ENCODE assay signal across 1 cellular context in genomic region chr10:48542471-48543210, GRCh38.
TF ChIP-seq lines count a peak whose summit lies in the region.

No MANE protein-coding gene starts in this region.

TF ChIP-seq in WTC11, 78 proteins besides CTCF, POLR2A, EP300 and RAD21 (continued from another document):
- TF ChIP-seq STAT6 (CRISPR knock-in tag; conservative IDR thresholded peaks at IDR 0.05; ENCODE audit: low read depth) (no peak), ZNF416 (CRISPR knock-in tag; IDR thresholded peaks at IDR 0.05) (no peak), ZNF281 (CRISPR knock-in tag; IDR thresholded peaks at IDR 0.05) (no peak), ZBTB21 (CRISPR knock-in tag; IDR thresholded peaks at IDR 0.05; ENCODE audit: borderline replicate concordance) (no peak), GRHL2 (CRISPR knock-in tag; IDR thresholded peaks at IDR 0.05; ENCODE audit: insufficient replicate concordance, severe bottlenecking) (no peak)
- TF ChIP-seq, protein P1, sequence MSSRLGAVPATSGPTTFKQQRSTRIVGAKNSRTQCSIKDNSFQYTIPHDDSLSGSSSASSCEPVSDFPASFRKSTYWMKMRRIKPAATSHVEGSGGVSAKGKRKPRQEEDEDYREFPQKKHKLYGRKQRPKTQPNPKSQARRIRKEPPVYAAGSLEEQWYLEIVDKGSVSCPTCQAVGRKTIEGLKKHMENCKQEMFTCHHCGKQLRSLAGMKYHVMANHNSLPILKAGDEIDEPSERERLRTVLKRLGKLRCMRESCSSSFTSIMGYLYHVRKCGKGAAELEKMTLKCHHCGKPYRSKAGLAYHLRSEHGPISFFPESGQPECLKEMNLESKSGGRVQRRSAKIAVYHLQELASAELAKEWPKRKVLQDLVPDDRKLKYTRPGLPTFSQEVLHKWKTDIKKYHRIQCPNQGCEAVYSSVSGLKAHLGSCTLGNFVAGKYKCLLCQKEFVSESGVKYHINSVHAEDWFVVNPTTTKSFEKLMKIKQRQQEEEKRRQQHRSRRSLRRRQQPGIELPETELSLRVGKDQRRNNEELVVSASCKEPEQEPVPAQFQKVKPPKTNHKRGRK (CRISPR knock-in tag; IDR thresholded peaks at IDR 0.05; ENCODE audit: borderline replicate concordance) = no peak
TF ChIP-seq in WTC11: peak in this region for 0.
